ENCODE assay signal across 27 cellular contexts in the genomic region with DNA sequence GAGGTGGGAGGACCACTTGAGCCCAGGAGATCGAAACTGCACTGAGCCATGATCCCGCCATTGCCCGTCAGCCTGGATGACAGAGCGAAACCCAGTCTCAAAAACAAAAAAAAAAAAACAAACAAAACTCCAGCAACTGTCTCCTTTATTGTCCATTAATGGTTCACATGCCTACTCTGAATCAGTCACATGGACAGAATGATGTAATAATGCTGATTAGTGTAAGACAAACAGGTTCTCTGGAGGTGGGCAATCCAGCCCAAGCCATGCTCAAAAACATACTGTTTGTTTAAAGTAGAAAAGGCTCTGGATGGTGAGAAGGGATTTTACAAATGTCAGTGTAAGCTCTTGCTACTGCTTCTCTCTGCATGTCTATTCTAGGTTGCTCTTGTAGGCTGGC.
DNase-seq lines count a peak whose midpoint lies in the region; ATAC-seq lines count a peak whose summit lies in the region.
"Had no signal": no experiment of that assay in that cellular context is flagged by ENCODE, and none has a peak within 500 bp of the region (broad histone marks: within the 10 kb centered on the region; RNA-seq: fewer than 3 reads in every experiment).

No MANE protein-coding gene starts in this region.

- H3K4me3 Mint-ChIP-seq in T-helper 1 cell treated with Interleukin-12 subunit alpha and Interleukin-12 subunit beta and Interleukin-4 antibody, amounts not matched to agents 30 μg/mL and 1 μg/mL, for 36 hours = no peak overlapping the region
- H3K4me3 Mint-ChIP-seq in effector memory CD8-positive, alpha-beta T cell = no peak overlapping the region
- H3K4me3 Mint-ChIP-seq: activated CD8-positive, alpha-beta memory T cell treated with anti-CD3 and anti-CD28 coated beads, Interleukin-2, amount 10 ng/mL, durations not matched to agents 7 days and 5 days; activated T-helper 1 cell treated with anti-CD3 and anti-CD28 coated beads, Interleukin-12 subunit alpha, Interleukin-12 subunit beta, Interleukin-2, Interleukin-4 antibody, amounts not matched to agents 30 ng/mL and 10 ng/mL and 1 ng/mL, durations not matched to agents 14 hours and 24 hours and 36 hours had no signal

- no peak overlapping the region for H2BK120ac ChIP-seq in mesendoderm (ENCODE audit: low read depth, low read length)

- no CpG with 5 or more reads among the region's 4 CpGs for WGBS in mesendoderm (ENCODE audit: extremely low coverage, insufficient coverage, low lambda C conversion rate)

- H3K27ac Mint-ChIP-seq in T-helper 1 cell treated with Interleukin-12 subunit alpha and Interleukin-12 subunit beta and Interleukin-4 antibody, amounts not matched to agents 30 μg/mL and 1 μg/mL, for 36 hours = peak overlapping the region; percentile 35
- H3K27ac Mint-ChIP-seq in effector memory CD8-positive, alpha-beta T cell = peak overlapping the region in 1 of 2 donors; percentile 26
- H3K27ac Mint-ChIP-seq: activated CD8-positive, alpha-beta memory T cell treated with anti-CD3 and anti-CD28 coated beads, Interleukin-2, amount 10 ng/mL, durations not matched to agents 7 days and 5 days; activated T-helper 1 cell treated with anti-CD3 and anti-CD28 coated beads, Interleukin-12 subunit alpha, Interleukin-12 subunit beta, Interleukin-2, Interleukin-4 antibody, amounts not matched to agents 30 ng/mL and 10 ng/mL and 1 ng/mL, durations not matched to agents 14 hours and 24 hours and 36 hours had no signal

- peaks cover 50% of the 10 kb centered on the region for H3K4me1 Mint-ChIP-seq in T-helper 1 cell treated with Interleukin-12 subunit alpha and Interleukin-12 subunit beta and Interleukin-4 antibody, amounts not matched to agents 30 μg/mL and 1 μg/mL, for 36 hours (ENCODE audit: low read depth)
- peaks cover 8 to 25% of the 10 kb centered on the region in 2 donors for H3K4me1 Mint-ChIP-seq in effector memory CD8-positive, alpha-beta T cell (ENCODE audit: low read depth in 2 of 2)

- DNase-seq in T-helper 1 cell = no peak
- peak; percentile 38 for DNase-seq in OCI-M1 (lab: John Stamatoyannopoulos, UW)
- DNase-seq in mesendoderm = no peak
- no peak for DNase-seq in SKM-1 treated with dmso at 0.1 percent for 144 hours (lab: John Stamatoyannopoulos, UW; ENCODE audit: unreplicated experiment)
- DNase-seq in effector memory CD8-positive, alpha-beta T cell = no peak
- DNase-seq: activated CD8-positive, alpha-beta memory T cell treated with anti-CD3 and anti-CD28 coated beads, Interleukin-2, amount 10 ng/mL, durations not matched to agents 7 days and 5 days; central memory CD4-positive, alpha-beta T cell; dermis blood vessel endothelial cell; glutamatergic neuron; KG1; kidney; NCI-H1436 treated with DMSO at 0.1 percent for 48 hours; psoas muscle; SHP77 treated with DMSO at 0.1 percent for 48 hours; stimulated activated CD4-positive, alpha-beta T cell treated with anti-CD3 and anti-CD28 coated beads, Interleukin-1b, Interleukin-23, amount 100 ng/mL, for 48 hours; SW 1271; uterus had no signal

- no peak overlapping the region for H4K5ac ChIP-seq in mesendoderm (ENCODE audit: low read length)

- no peak overlapping the region for H2BK15ac ChIP-seq in mesendoderm (replicated peaks; ENCODE audit: low read depth)

- peaks cover 4% of the 10 kb centered on the region; the same call in 1 of the 2 replicates for H3K9me3 ChIP-seq in BLaER1
- H3K9me3 ChIP-seq: neutrophil, psoas muscle, suprapubic skin, uterus had no signal

- peaks cover 41% of the 10 kb centered on the region for H3K4me1 ChIP-seq in BLaER1
- H3K4me1 ChIP-seq in mesendoderm (ENCODE audit: control insufficient read depth, low read depth, low read length) = no peaks in the 10 kb centered on the region
- H3K4me1 ChIP-seq: uterus had no signal

- H3K36me3 Mint-ChIP-seq in T-helper 1 cell treated with Interleukin-12 subunit alpha and Interleukin-12 subunit beta and Interleukin-4 antibody, amounts not matched to agents 30 μg/mL and 1 μg/mL, for 36 hours (ENCODE audit: low read depth) = peaks cover 16% of the 10 kb centered on the region
- H3K36me3 Mint-ChIP-seq in effector memory CD8-positive, alpha-beta T cell (ENCODE audit: insufficient read depth) = no peaks in the 10 kb centered on the region

- H3K36me3 ChIP-seq in BLaER1 (no peaks in the 10 kb centered on the region), mesendoderm (ENCODE audit: control insufficient read depth, insufficient read depth, low read length) (no peaks in the 10 kb centered on the region)
- H3K36me3 ChIP-seq: neutrophil, suprapubic skin, uterus had no signal

- peak overlapping the region; percentile 28 for H4K8ac ChIP-seq in mesendoderm (ENCODE audit: low read depth, low read length)

- H3K9ac ChIP-seq in BLaER1 = no peak overlapping the region
- no peak overlapping the region for H3K9ac ChIP-seq in mesendoderm (ENCODE audit: low read length)

- H3K4me2 ChIP-seq in BLaER1 = peak overlapping the region; percentile 47; the same call in 1 of the 2 replicates
- H3K4me2 ChIP-seq in mesendoderm (ENCODE audit: low read length) = no peak overlapping the region

- peaks cover 9% of the 10 kb centered on the region for H3K9me3 Mint-ChIP-seq in T-helper 1 cell treated with Interleukin-12 subunit alpha and Interleukin-12 subunit beta and Interleukin-4 antibody, amounts not matched to agents 30 μg/mL and 1 μg/mL, for 36 hours
- no peaks in the 10 kb centered on the region for H3K9me3 Mint-ChIP-seq in effector memory CD8-positive, alpha-beta T cell

- no peak for ATAC-seq in GM21723 (IDR thresholded peaks at IDR 0.05; ENCODE audit: unreplicated experiment)
- ATAC-seq in effector memory CD8-positive, alpha-beta T cell (replicated peaks) = no peak
- ATAC-seq: activated CD8-positive, alpha-beta memory T cell treated with anti-CD3 and anti-CD28 coated beads, Interleukin-2, amount 10 ng/mL, durations not matched to agents 7 days and 5 days; activated naive CD4-positive, alpha-beta T cell treated with anti-CD3 and anti-CD28 coated beads, Interleukin-2, amount 50 U/mL, for 72 hours; psoas muscle had no signal

- H3K27me3 ChIP-seq in BLaER1 = no peaks in the 10 kb centered on the region
- H3K27me3 ChIP-seq in mesendoderm (ENCODE audit: insufficient read depth, low read length, poor library complexity) = no peaks in the 10 kb centered on the region
- H3K27me3 ChIP-seq: neutrophil, suprapubic skin, uterus had no signal

- H3K4ac ChIP-seq in mesendoderm (ENCODE audit: low read depth, low read length) = no peak overlapping the region

- H3K27ac ChIP-seq in BLaER1 = no peak overlapping the region
- no peak overlapping the region for H3K27ac ChIP-seq in mesendoderm (ENCODE audit: low read depth, low read length)
- H3K27ac ChIP-seq: C4-2B, neutrophil, psoas muscle, skin epidermis, suprapubic skin, uterus had no signal

- H3K79me1 ChIP-seq in mesendoderm (ENCODE audit: low read length) = no peaks in the 10 kb centered on the region

- no peaks in the 10 kb centered on the region for H4K20me1 ChIP-seq in BLaER1

- H3K79me2 ChIP-seq in mesendoderm (ENCODE audit: control insufficient read depth, insufficient read depth, low read length) = no peaks in the 10 kb centered on the region

- H3K27me3 Mint-ChIP-seq in T-helper 1 cell treated with Interleukin-12 subunit alpha and Interleukin-12 subunit beta and Interleukin-4 antibody, amounts not matched to agents 30 μg/mL and 1 μg/mL, for 36 hours (ENCODE audit: low read depth) = no peaks in the 10 kb centered on the region
- H3K27me3 Mint-ChIP-seq in effector memory CD8-positive, alpha-beta T cell = no peaks in the 10 kb centered on the region
- H3K27me3 Mint-ChIP-seq: activated CD8-positive, alpha-beta memory T cell treated with anti-CD3 and anti-CD28 coated beads, Interleukin-2, amount 10 ng/mL, durations not matched to agents 7 days and 5 days had no signal

- H3K23ac ChIP-seq in mesendoderm (ENCODE audit: low read length) = no peak overlapping the region

- no peak overlapping the region for H2BK5ac ChIP-seq in mesendoderm (ENCODE audit: low read length)

- H2AK5ac ChIP-seq in mesendoderm (ENCODE audit: low read length) = no peak overlapping the region

- no peak overlapping the region for H3K4me3 ChIP-seq in BLaER1
- no peak overlapping the region for H3K4me3 ChIP-seq in mesendoderm (ENCODE audit: low read length)
- H3K4me3 ChIP-seq: lung, psoas muscle, skin epidermis, suprapubic skin, uterus had no signal

- no peak overlapping the region for H3K18ac ChIP-seq in mesendoderm (ENCODE audit: low read length)

- no peak overlapping the region for H3K56ac ChIP-seq in mesendoderm (ENCODE audit: low read length)
